ENCODE assay signal across 2 cellular contexts in the genomic region with DNA sequence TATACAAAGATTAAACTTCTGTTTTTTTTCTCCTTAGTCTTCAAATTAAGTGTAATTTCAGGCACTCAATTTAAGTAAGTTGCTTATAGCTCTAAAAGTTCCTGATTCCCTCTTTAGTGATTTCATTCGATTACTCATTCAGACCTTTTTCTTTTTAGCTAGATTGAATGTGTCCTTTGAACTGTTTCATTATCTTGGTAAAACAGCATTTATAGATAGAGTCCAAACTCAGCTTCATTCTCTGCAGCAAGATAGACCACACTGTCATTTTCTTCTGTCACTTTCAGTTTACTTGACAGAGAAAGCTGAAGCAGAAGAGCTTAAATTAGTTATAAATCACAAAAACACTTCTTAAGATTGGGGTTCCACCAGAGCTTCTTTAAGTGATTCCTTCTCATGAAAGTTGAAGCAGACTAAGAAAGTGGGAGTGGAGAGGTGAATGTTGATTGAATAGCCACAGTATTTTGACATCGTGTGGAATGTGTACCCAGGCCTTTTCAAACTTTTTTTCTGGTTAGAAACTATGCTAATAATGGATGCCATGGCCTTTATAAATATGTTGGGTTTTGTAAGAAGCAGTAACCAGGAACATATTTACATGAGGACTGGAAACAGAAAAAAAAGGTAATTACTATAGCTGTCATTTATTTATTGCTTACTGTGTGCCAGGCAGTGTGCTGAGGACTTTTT.
TF ChIP-seq lines count a peak whose summit lies in the region.

No MANE protein-coding gene starts in this region.

TF ChIP-seq in SK-N-SH treated with all-trans-retinoic acid at 6 μM for 48 hours, 23 proteins besides CTCF, POLR2A, EP300 and RAD21:
- TF ChIP-seq, protein P1, sequence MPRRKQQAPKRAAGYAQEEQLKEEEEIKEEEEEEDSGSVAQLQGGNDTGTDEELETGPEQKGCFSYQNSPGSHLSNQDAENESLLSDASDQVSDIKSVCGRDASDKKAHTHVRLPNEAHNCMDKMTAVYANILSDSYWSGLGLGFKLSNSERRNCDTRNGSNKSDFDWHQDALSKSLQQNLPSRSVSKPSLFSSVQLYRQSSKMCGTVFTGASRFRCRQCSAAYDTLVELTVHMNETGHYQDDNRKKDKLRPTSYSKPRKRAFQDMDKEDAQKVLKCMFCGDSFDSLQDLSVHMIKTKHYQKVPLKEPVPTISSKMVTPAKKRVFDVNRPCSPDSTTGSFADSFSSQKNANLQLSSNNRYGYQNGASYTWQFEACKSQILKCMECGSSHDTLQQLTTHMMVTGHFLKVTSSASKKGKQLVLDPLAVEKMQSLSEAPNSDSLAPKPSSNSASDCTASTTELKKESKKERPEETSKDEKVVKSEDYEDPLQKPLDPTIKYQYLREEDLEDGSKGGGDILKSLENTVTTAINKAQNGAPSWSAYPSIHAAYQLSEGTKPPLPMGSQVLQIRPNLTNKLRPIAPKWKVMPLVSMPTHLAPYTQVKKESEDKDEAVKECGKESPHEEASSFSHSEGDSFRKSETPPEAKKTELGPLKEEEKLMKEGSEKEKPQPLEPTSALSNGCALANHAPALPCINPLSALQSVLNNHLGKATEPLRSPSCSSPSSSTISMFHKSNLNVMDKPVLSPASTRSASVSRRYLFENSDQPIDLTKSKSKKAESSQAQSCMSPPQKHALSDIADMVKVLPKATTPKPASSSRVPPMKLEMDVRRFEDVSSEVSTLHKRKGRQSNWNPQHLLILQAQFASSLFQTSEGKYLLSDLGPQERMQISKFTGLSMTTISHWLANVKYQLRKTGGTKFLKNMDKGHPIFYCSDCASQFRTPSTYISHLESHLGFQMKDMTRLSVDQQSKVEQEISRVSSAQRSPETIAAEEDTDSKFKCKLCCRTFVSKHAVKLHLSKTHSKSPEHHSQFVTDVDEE (CRISPR knock-in tag; IDR thresholded peaks at IDR 0.05), result no peak
- TF ChIP-seq ZFP3 (CRISPR knock-in tag; IDR thresholded peaks at IDR 0.05) (no peak), SNAI2 (CRISPR knock-in tag; IDR thresholded peaks at IDR 0.05) (no peak), OSR1 (CRISPR knock-in tag; IDR thresholded peaks at IDR 0.05) (no peak), ISL1 (CRISPR knock-in tag; IDR thresholded peaks at IDR 0.05) (no peak), ZNF8 (CRISPR knock-in tag; IDR thresholded peaks at IDR 0.05) (no peak), ZNF565 (CRISPR knock-in tag; conservative IDR thresholded peaks at IDR 0.05; ENCODE audit: low read depth) (no peak), ESRRG (CRISPR knock-in tag; IDR thresholded peaks at IDR 0.05) (no peak), ZNF70 (CRISPR knock-in tag; IDR thresholded peaks at IDR 0.05) (no peak), GLIS3 (CRISPR knock-in tag; IDR thresholded peaks at IDR 0.05) (no peak), ZFP30 (CRISPR knock-in tag; IDR thresholded peaks at IDR 0.05) (no peak), PPARA (CRISPR knock-in tag; IDR thresholded peaks at IDR 0.05; ENCODE audit: borderline replicate concordance) (no peak), RARB (CRISPR knock-in tag; IDR thresholded peaks at IDR 0.05) (no peak)
- TF ChIP-seq, protein P2, sequence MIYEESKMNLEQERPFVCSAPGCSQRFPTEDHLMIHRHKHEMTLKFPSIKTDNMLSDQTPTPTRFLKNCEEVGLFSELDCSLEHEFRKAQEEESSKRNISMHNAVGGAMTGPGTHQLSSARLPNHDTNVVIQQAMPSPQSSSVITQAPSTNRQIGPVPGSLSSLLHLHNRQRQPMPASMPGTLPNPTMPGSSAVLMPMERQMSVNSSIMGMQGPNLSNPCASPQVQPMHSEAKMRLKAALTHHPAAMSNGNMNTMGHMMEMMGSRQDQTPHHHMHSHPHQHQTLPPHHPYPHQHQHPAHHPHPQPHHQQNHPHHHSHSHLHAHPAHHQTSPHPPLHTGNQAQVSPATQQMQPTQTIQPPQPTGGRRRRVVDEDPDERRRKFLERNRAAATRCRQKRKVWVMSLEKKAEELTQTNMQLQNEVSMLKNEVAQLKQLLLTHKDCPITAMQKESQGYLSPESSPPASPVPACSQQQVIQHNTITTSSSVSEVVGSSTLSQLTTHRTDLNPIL (CRISPR knock-in tag; IDR thresholded peaks at IDR 0.05; ENCODE audit: low read depth), result no peak
- TF ChIP-seq, protein P3, sequence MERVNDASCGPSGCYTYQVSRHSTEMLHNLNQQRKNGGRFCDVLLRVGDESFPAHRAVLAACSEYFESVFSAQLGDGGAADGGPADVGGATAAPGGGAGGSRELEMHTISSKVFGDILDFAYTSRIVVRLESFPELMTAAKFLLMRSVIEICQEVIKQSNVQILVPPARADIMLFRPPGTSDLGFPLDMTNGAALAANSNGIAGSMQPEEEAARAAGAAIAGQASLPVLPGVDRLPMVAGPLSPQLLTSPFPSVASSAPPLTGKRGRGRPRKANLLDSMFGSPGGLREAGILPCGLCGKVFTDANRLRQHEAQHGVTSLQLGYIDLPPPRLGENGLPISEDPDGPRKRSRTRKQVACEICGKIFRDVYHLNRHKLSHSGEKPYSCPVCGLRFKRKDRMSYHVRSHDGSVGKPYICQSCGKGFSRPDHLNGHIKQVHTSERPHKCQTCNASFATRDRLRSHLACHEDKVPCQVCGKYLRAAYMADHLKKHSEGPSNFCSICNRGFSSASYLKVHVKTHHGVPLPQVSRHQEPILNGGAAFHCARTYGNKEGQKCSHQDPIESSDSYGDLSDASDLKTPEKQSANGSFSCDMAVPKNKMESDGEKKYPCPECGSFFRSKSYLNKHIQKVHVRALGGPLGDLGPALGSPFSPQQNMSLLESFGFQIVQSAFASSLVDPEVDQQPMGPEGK (CRISPR knock-in tag; IDR thresholded peaks at IDR 0.05; ENCODE audit: borderline replicate concordance), result no peak

TF ChIP-seq in SK-N-SH, 30 proteins besides CTCF, POLR2A, EP300 and RAD21:
- no peak for TF ChIP-seq NFIC (IDR thresholded peaks at IDR 0.05; ENCODE audit: borderline replicate concordance)
- TF ChIP-seq NRF1 (IDR thresholded peaks at IDR 0.05; ENCODE audit: low read depth, low read length), result no peak
- no peak for TF ChIP-seq EZH2phosphoT487 (IDR thresholded peaks at IDR 0.05; ENCODE audit: borderline replicate concordance, low read depth)
- no peak for TF ChIP-seq GATA2 (CRISPR knock-in tag; IDR thresholded peaks at IDR 0.05)
- TF ChIP-seq, protein P4, sequence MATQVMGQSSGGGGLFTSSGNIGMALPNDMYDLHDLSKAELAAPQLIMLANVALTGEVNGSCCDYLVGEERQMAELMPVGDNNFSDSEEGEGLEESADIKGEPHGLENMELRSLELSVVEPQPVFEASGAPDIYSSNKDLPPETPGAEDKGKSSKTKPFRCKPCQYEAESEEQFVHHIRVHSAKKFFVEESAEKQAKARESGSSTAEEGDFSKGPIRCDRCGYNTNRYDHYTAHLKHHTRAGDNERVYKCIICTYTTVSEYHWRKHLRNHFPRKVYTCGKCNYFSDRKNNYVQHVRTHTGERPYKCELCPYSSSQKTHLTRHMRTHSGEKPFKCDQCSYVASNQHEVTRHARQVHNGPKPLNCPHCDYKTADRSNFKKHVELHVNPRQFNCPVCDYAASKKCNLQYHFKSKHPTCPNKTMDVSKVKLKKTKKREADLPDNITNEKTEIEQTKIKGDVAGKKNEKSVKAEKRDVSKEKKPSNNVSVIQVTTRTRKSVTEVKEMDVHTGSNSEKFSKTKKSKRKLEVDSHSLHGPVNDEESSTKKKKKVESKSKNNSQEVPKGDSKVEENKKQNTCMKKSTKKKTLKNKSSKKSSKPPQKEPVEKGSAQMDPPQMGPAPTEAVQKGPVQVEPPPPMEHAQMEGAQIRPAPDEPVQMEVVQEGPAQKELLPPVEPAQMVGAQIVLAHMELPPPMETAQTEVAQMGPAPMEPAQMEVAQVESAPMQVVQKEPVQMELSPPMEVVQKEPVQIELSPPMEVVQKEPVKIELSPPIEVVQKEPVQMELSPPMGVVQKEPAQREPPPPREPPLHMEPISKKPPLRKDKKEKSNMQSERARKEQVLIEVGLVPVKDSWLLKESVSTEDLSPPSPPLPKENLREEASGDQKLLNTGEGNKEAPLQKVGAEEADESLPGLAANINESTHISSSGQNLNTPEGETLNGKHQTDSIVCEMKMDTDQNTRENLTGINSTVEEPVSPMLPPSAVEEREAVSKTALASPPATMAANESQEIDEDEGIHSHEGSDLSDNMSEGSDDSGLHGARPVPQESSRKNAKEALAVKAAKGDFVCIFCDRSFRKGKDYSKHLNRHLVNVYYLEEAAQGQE (IDR thresholded peaks at IDR 0.05; ENCODE audit: low read depth, low read length), result no peak
- no peak for TF ChIP-seq FOXM1 (IDR thresholded peaks at IDR 0.05; ENCODE audit: low read depth)
- TF ChIP-seq YY1 (IDR thresholded peaks at IDR 0.05; ENCODE audit: low read depth), result no peak
- no peak for TF ChIP-seq TAF1 (IDR thresholded peaks at IDR 0.05; ENCODE audit: borderline replicate concordance, low read depth, low read length)
- no peak for TF ChIP-seq RCOR1 (IDR thresholded peaks at IDR 0.05; ENCODE audit: low read length)
- TF ChIP-seq, protein P5, sequence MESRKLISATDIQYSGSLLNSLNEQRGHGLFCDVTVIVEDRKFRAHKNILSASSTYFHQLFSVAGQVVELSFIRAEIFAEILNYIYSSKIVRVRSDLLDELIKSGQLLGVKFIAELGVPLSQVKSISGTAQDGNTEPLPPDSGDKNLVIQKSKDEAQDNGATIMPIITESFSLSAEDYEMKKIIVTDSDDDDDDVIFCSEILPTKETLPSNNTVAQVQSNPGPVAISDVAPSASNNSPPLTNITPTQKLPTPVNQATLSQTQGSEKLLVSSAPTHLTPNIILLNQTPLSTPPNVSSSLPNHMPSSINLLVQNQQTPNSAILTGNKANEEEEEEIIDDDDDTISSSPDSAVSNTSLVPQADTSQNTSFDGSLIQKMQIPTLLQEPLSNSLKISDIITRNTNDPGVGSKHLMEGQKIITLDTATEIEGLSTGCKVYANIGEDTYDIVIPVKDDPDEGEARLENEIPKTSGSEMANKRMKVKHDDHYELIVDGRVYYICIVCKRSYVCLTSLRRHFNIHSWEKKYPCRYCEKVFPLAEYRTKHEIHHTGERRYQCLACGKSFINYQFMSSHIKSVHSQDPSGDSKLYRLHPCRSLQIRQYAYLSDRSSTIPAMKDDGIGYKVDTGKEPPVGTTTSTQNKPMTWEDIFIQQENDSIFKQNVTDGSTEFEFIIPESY (IDR thresholded peaks at IDR 0.05; ENCODE audit: borderline replicate concordance, low read depth), result no peak
- no peak for TF ChIP-seq FOSL2 (IDR thresholded peaks at IDR 0.05; ENCODE audit: borderline replicate concordance, low read depth)
- TF ChIP-seq, protein P6, sequence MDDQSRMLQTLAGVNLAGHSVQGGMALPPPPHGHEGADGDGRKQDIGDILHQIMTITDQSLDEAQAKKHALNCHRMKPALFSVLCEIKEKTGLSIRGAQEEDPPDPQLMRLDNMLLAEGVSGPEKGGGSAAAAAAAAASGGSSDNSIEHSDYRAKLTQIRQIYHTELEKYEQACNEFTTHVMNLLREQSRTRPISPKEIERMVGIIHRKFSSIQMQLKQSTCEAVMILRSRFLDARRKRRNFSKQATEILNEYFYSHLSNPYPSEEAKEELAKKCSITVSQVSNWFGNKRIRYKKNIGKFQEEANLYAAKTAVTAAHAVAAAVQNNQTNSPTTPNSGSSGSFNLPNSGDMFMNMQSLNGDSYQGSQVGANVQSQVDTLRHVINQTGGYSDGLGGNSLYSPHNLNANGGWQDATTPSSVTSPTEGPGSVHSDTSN (IDR thresholded peaks at IDR 0.05), result no peak
